In the genomic region with DNA sequence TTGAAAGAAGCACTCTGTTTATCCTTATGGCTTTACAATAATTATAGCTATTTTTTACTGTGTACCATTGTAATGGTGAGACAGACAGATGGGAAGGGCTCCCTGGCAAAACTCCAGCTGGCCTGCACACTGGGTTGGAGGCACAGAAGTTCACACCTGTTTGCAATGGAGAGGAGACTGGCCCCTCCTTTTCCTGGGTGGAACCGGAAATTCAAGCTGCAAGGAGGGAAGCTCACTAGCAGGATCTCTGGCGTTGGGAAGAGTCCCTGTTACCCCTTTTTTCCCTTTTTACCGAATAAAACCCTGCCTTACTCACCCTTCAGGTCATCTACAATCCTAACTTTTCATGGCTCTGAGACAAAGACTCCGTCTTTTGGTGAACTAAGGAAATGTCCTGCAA, we compare ENCODE assay signal across 16 cellular contexts.
A peak's percentile ranks its signal among the peaks of the same experiment; 100 is the strongest.
DNase-seq lines count a peak whose midpoint lies in the region; ATAC-seq and TF ChIP-seq lines count a peak whose summit lies in the region.
"Had no signal": no experiment of that assay in that cellular context is flagged by ENCODE, and none has a peak within 500 bp of the region (broad histone marks: within the 10 kb centered on the region; RNA-seq: fewer than 3 reads in every experiment).

No MANE protein-coding gene starts in this region.

- peaks cover 0 to 5% (median 0%) of the 10 kb centered on the region in 3 donors for H3K9me3 Mint-ChIP-seq in T-cell
- H3K9me3 Mint-ChIP-seq: stimulated activated naive CD8-positive, alpha-beta T cell treated with anti-CD3 and anti-CD28 coated beads, Interleukin-15, Interleukin-2, amounts not matched to agents 100 ng/mL and 50 ng/mL, for 24 hours had no signal

- no peak for ATAC-seq in T-cell (replicated peaks in 1 of 4)
- ATAC-seq: esophagus mucosa, Panc1 had no signal

- H3K36me3 ChIP-seq in fibroblast of lung (ENCODE audit: control insufficient read depth, insufficient read depth, low read length) = no peaks in the 10 kb centered on the region

- H3K27me3 Mint-ChIP-seq in T-cell = no peaks in the 10 kb centered on the region
- H3K27me3 Mint-ChIP-seq: B cell; stimulated activated naive CD8-positive, alpha-beta T cell treated with anti-CD3 and anti-CD28 coated beads, Interleukin-15, Interleukin-2, amounts not matched to agents 100 ng/mL and 50 ng/mL, for 24 hours had no signal

- H3K4me2 ChIP-seq in fibroblast of lung (ENCODE audit: extremely low read depth, insufficient read depth, low read length) = no peak overlapping the region

- no peaks in the 10 kb centered on the region for H3K79me2 ChIP-seq in fibroblast of lung (ENCODE audit: control insufficient read depth, insufficient read depth, low read length)

- no peak overlapping the region for H3K9ac ChIP-seq in fibroblast of lung (ENCODE audit: insufficient read depth, low read length)

- H3K27ac ChIP-seq in fibroblast of lung (ENCODE audit: insufficient read depth, low read length) = no peak overlapping the region
- H3K27ac ChIP-seq: coronary artery, HL-60 had no signal

- CTCF ChIA-PET in T-cell (lab: Charles Lee) = no interaction called here

- no peaks in the 10 kb centered on the region for H4K20me1 ChIP-seq in fibroblast of lung (ENCODE audit: control insufficient read depth, extremely low read depth, insufficient read depth, low read length)

- no peaks in the 10 kb centered on the region for H3K4me1 ChIP-seq in fibroblast of lung (ENCODE audit: control insufficient read depth, extremely low read depth, insufficient read depth, low read length)

- POLR2A ChIA-PET in T-cell (lab: Charles Lee) = no interaction called here

- DNase-seq in Daoy (ENCODE audit: low read depth) (peak; percentile 2), NCI-H1092 (lab: John Stamatoyannopoulos, UW) (peak; percentile 4), NCI-H524 treated with DMSO at 0.1 percent for 48 hours (lab: John Stamatoyannopoulos, UW) (peak; percentile 8), fibroblast of lung (ENCODE audit: low read depth in 2 of 2) (no peak), T-cell (no peak), NCI-H1048 (lab: John Stamatoyannopoulos, UW) (no peak), MV-4-11 (lab: John Stamatoyannopoulos, UW) (no peak)
- no peak for DNase-seq in stimulated activated naive CD4-positive, alpha-beta T cell treated with Interleukin-2 at 50 U/mL for 16 hours (lab: John Stamatoyannopoulos, UW)
- DNase-seq: NCI-H1694 had no signal

- no peaks in the 10 kb centered on the region for H3K9me3 ChIP-seq in fibroblast of lung (ENCODE audit: control insufficient read depth, insufficient read depth, low read depth, low read length)

- H3K27me3 ChIP-seq in fibroblast of lung (ENCODE audit: control insufficient read depth, insufficient read depth, low read length) = no peaks in the 10 kb centered on the region

- no peak overlapping the region for H3K4me3 Mint-ChIP-seq in T-cell
- H3K4me3 Mint-ChIP-seq: B cell; stimulated activated naive CD8-positive, alpha-beta T cell treated with anti-CD3 and anti-CD28 coated beads, Interleukin-15, Interleukin-2, amounts not matched to agents 100 ng/mL and 50 ng/mL, for 24 hours had no signal

- H3K4me1 Mint-ChIP-seq in T-cell = no peaks in the 10 kb centered on the region
- H3K4me1 Mint-ChIP-seq: B cell had no signal

- peak overlapping the region; percentile 23 for H2AFZ ChIP-seq in fibroblast of lung (ENCODE audit: low read length)

- H3K36me3 Mint-ChIP-seq in T-cell = no peaks in the 10 kb centered on the region

- no peak overlapping the region for H3K4me3 ChIP-seq in fibroblast of lung (replicated peaks in 1 of 4; ENCODE audit: control extremely low read depth in 1 of 4, insufficient read depth in 1 of 4, low read depth in 3 of 4, low read length in 4 of 4)
- H3K4me3 ChIP-seq: coronary artery, lung had no signal

- no peak overlapping the region for H3K27ac Mint-ChIP-seq in T-cell
- H3K27ac Mint-ChIP-seq: B cell; stimulated activated naive CD8-positive, alpha-beta T cell treated with anti-CD3 and anti-CD28 coated beads, Interleukin-15, Interleukin-2, amounts not matched to agents 100 ng/mL and 50 ng/mL, for 24 hours had no signal

- TF ChIP-seq CTCF in fibroblast of lung (conservative IDR thresholded peaks at IDR 0.05 in 1 of 2, IDR thresholded peaks at IDR 0.05 in 1 of 2; ENCODE audit: low read depth in 1 of 2, low read length in 2 of 2) = no peak

Comparison
In these comparisons a context has a peak if more than half of its experiments do, and no peak if none do; other contexts are left out.
1. DNase-seq: peak in Daoy (single experiment), NCI-H1092 (single experiment) and NCI-H524 treated with DMSO at 0.1 percent for 48 hours (single experiment); none in fibroblast of lung (0 of 2), T-cell (0 of 34), stimulated activated naive CD4-positive, alpha-beta T cell treated with Interleukin-2 at 50 U/mL for 16 hours (single experiment), NCI-H1048 (single experiment) and MV-4-11 (single experiment).